In the genomic region with DNA sequence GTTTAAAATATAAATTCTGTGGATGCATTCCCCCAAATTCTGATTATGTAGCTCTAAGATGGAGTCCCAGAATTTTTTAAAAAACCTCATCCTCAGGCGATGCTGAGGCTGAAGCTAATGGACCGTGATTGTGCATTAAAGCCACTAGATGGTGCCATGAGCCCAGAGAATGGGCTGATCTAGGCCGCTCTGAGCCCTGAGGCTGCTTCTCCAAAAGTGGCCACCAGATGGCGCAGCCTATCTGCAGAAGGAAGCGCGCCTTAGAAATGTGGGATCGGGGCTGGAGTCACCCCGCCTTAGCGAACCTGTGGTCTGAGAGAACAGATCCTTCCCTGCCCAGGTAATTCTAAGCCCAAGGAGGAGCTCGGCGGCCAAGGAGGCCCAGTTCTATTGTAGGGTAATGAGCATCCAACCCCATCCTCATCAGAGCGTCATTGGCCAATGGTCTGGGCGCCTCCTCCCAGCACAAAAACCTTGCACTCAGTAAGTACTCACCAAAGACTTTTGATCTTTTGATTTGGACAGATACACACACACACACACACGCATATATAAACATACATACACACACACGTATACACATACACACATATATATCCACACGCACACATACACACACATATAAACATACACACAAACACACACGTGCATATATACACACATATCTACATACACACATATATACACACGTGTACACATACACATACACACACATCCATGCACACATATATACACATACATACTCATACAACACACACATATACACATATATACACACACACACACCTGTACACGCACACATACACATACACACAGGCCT, we compare ENCODE assay signal across 8 cellular contexts. TPM values are rescaled to one million over a fixed set of nuclear protein-coding genes. Genes with fewer than 3 reads are reported as not detected.
DNase-seq lines count a peak whose midpoint lies in the region; ATAC-seq and TF ChIP-seq lines count a peak whose summit lies in the region.

No MANE protein-coding gene starts in this region.

- intact Hi-C loops in testis (cut with DNase I; ENCODE audit: low total_unique reads): loop anchor here (5.0 kb wide), 1 partner anchor 77 kb away; no protein-coding TSS in a partner anchor

- TF ChIP-seq CTCF in fibroblast of villous mesenchyme (IDR thresholded peaks at IDR 0.05; ENCODE audit: insufficient read depth, low read depth, low read length) (peak; percentile 100), testis (IDR thresholded peaks at IDR 0.05) (peak; percentile 99 to 100 (median 100))

- H3K27me3 ChIP-seq in testis: no peaks in the 10 kb centered on the region

- no peak overlapping the region for H3K4me3 ChIP-seq in Jurkat, Clone E6-1 (ENCODE audit: low read length)
- peak overlapping the region; percentile 29 for H3K4me3 ChIP-seq in fibroblast of villous mesenchyme (ENCODE audit: low read depth, low read length)
- H3K4me3 ChIP-seq in testis: no peak overlapping the region

- no peaks in the 10 kb centered on the region for H3K36me3 ChIP-seq in testis (ENCODE audit: low read depth, missing control alignments)

- H3K4me1 ChIP-seq in testis: no peaks in the 10 kb centered on the region

- no peaks in the 10 kb centered on the region for H3K9me3 ChIP-seq in testis

- no peak for TF ChIP-seq POLR2A in testis (IDR thresholded peaks at IDR 0.05)

- 25 to 27% methylated on average over 19 of the region's 19 CpGs for WGBS in testis, 2 donors

- DNase-seq in ELR (ENCODE audit: low read depth) (peak; percentile 89), RKO (ENCODE audit: low spot score) (peak; percentile 78), activated T-helper 1 cell treated with Interleukin-2 at 50 U/mL for 16 hours (ENCODE audit: low read depth) (peak; percentile 62), fibroblast of villous mesenchyme (ENCODE audit: low read depth) (peak; percentile 86), occipital lobe (lab: John Stamatoyannopoulos, UW) (peak; percentile 74), testis (peak; percentile 97)
- DNase-seq in Jurkat, Clone E6-1 (ENCODE audit: low read depth, low spot score): peak; percentile 79

- no peak overlapping the region for H3K27ac ChIP-seq in testis

- peak; percentile 87 for ATAC-seq in GM21737 (IDR thresholded peaks at IDR 0.05; ENCODE audit: unreplicated experiment)

RNA-seq across cellular contexts. Expression of gene MMP2, which starts 13.7 kb away (rescaled TPM):
- polyA plus RNA-seq in Jurkat, Clone E6-1 (2012; ENCODE audit: insufficient read depth, insufficient read length): not detected
- total RNA-seq in fibroblast of villous mesenchyme: 448 and 634 TPM in 2 replicates
- 9.4 TPM for total RNA-seq in occipital lobe
- 100 to 1,000 TPM in 1 of 2 donors, 10 to 100 TPM in 1; 50.9 to 111 TPM for total RNA-seq in testis
- 250 TPM for polyA plus RNA-seq in testis (ENCODE audit: insufficient read depth, low read depth, low replicate concordance)

RNA-seq across cellular contexts. Expression of gene LPCAT2, which starts 43.6 kb away (rescaled TPM):
- 9.5 TPM for polyA plus RNA-seq in Jurkat, Clone E6-1 (2012; ENCODE audit: insufficient read depth, insufficient read length)
- total RNA-seq in fibroblast of villous mesenchyme (47.7 and 54.8 TPM in 2 replicates), occipital lobe (3.1 TPM), testis (10 to 100 TPM in 1 of 2 donors, 1 to 10 TPM in 1; 6.9 to 12.0 TPM)
- polyA plus RNA-seq in testis (ENCODE audit: insufficient read depth, low read depth, low replicate concordance): 8.5 TPM
